ENCODE assay signal across 8 cellular contexts in the genomic region with DNA sequence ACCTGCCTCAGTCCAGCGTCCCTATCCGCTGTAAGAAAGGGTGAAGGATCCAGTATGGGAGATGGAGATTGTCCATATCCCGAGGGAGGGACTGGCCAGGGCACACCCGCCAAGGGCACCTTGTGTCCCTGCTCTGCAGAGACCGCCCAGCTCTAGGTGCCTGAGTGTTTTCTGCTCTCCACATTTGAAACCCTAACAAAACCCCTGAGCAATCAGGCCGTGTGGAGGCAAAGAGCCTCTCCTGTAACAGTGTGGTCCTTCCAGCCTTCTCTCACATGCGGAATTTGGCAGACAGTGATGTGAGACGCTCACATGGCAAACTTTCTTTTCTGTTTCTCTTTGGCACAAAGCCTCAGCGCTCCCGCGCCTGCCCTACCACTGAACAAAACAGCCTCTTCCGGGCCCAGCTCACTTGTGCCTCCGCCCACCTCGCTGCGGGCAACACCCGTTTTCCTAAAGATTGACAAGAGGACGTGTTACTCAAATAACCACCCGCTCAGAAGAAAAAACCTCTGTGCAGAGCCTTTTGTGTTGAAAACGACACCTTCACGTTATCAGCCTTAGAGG.
DNase-seq lines count a peak whose midpoint lies in the region; ATAC-seq, FAIRE-seq and TF ChIP-seq lines count a peak whose summit lies in the region.

No MANE protein-coding gene starts in this region.

- H3K4me3 ChIP-seq in NB4 (ENCODE audit: low read depth, low read length) (peak overlapping the region; percentile 38), suprapubic skin (peak overlapping the region; percentile 11)

- ATAC-seq in HG02798 (IDR thresholded peaks at IDR 0.05; ENCODE audit: poor library complexity, unreplicated experiment) = no peak
- no peak for ATAC-seq in HG02763 (IDR thresholded peaks at IDR 0.05; ENCODE audit: unreplicated experiment)

- WGBS in suprapubic skin = 20% methylated on average over 20 of the region's 20 CpGs

- peak overlapping the region; percentile 93 for H3K27ac Mint-ChIP-seq in dendritic cell treated with granulocyte-macrophage colony-stimulating factor and Interleukin-4, amounts not matched to agents 40 ng/mL and 50 ng/mL, for 4 days

- no peak overlapping the region for H3K27ac ChIP-seq in suprapubic skin

- no peak for TF ChIP-seq EP300 in suprapubic skin (IDR thresholded peaks at IDR 0.05)

- no peaks in the 10 kb centered on the region for H3K9me3 Mint-ChIP-seq in dendritic cell treated with granulocyte-macrophage colony-stimulating factor and Interleukin-4, amounts not matched to agents 40 ng/mL and 50 ng/mL, for 4 days

- peaks cover 47% of the 10 kb centered on the region for H3K4me1 Mint-ChIP-seq in dendritic cell treated with granulocyte-macrophage colony-stimulating factor and Interleukin-4, amounts not matched to agents 40 ng/mL and 50 ng/mL, for 4 days (ENCODE audit: low read depth)

- H3K4me3 Mint-ChIP-seq in dendritic cell treated with granulocyte-macrophage colony-stimulating factor and Interleukin-4, amounts not matched to agents 40 ng/mL and 50 ng/mL, for 4 days = peak overlapping the region; percentile 60

- peak; percentile 95 for TF ChIP-seq POLR2A in NB4 (IDR thresholded peaks at IDR 0.05; ENCODE audit: extremely low read depth, insufficient read length)
- no peak for TF ChIP-seq POLR2A in suprapubic skin (IDR thresholded peaks at IDR 0.05)

- peaks cover 12% of the 10 kb centered on the region for H3K4me1 ChIP-seq in suprapubic skin

- no peaks in the 10 kb centered on the region for H3K36me3 ChIP-seq in suprapubic skin

- H3K27me3 Mint-ChIP-seq in dendritic cell treated with granulocyte-macrophage colony-stimulating factor and Interleukin-4, amounts not matched to agents 40 ng/mL and 50 ng/mL, for 4 days = peaks cover 4% of the 10 kb centered on the region

- H3K36me3 Mint-ChIP-seq in dendritic cell treated with granulocyte-macrophage colony-stimulating factor and Interleukin-4, amounts not matched to agents 40 ng/mL and 50 ng/mL, for 4 days (ENCODE audit: low read depth) = no peaks in the 10 kb centered on the region

- H3K27me3 ChIP-seq in suprapubic skin = no peaks in the 10 kb centered on the region

- no peaks in the 10 kb centered on the region for H3K9me3 ChIP-seq in suprapubic skin

- peak; percentile 97 for DNase-seq in NB4 (ENCODE audit: low read depth)
- DNase-seq in activated CD4-positive, CD25-positive, alpha-beta regulatory T cell (lab: John Stamatoyannopoulos, UW) = peak; percentile 18 to 56 (median 54)
- peak; percentile 33 for DNase-seq in occipital lobe (lab: John Stamatoyannopoulos, UW)
- no peak for DNase-seq in suprapubic skin (ENCODE audit: low spot score in 2 of 2)
- DNase-seq in HTR-8/SVneo (ENCODE audit: insufficient read length, low spot score) = no peak

- intact Hi-C loops in dendritic cell treated with granulocyte-macrophage colony-stimulating factor and Interleukin-4, amounts not matched to agents 40 ng/mL and 50 ng/mL, for 4 days (cut with micrococcal nuclease) = loop anchor here (10.0 kb wide), 1 partner anchor 957 kb away; the partner anchor contains the start of gene LMBR1

- no peak for FAIRE-seq in HTR-8/SVneo (lab: Jason Lieb, UNC)

- TF ChIP-seq CTCF in NB4 (IDR thresholded peaks at IDR 0.05; ENCODE audit: low read depth, low read length) (no peak), suprapubic skin (IDR thresholded peaks at IDR 0.05) (no peak)

Comparison
In these comparisons a context has a peak if more than half of its experiments do, and no peak if none do; other contexts are left out.
1. DNase-seq: peak in NB4 (single experiment), activated CD4-positive, CD25-positive, alpha-beta regulatory T cell (4 of 4) and occipital lobe (single experiment); none in suprapubic skin (0 of 2) and HTR-8/SVneo (single experiment).